Comparison of ENCODE assay signal across 19 cellular contexts in the genomic region with DNA sequence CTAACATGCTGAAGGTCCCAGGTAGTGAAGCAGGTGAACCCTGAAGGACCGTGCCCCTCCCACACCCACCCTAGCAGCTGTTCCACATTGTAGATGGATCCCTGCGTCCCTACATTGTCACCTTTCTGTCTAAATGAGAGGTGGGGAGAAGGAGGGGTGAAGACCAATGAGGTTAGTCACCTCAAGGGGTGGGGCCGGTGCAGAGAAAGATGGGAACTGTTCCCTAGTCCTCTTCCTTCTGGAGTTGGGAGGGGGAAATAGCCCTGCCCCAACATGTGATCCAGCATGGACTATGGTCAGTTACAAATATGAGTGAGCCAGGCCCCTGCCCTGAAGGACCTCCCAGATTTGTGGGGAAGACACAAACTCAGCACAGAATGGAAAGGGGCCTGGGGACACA.
"Had no signal": no experiment of that assay in that cellular context is flagged by ENCODE, and none has a peak within 500 bp of the region (broad histone marks: within the 10 kb centered on the region; RNA-seq: fewer than 3 reads in every experiment).

No MANE protein-coding gene starts in this region.

- H3K9me3 Mint-ChIP-seq: effector memory CD8-positive, alpha-beta T cell had no signal

- DNase-seq: activated CD4-positive, alpha-beta T cell treated with anti-CD3 and anti-CD28 coated beads, Interleukin-2, amount 50 U/mL, for 48 hours; activated naive CD4-positive, alpha-beta T cell treated with anti-CD3 and anti-CD28 coated beads, Interleukin-2, amount 50 U/mL, for 16 hours; activated T-cell treated with anti-CD3 and anti-CD28 coated beads, Interleukin-2, amount 50 U/mL, for 1 hour; dermis blood vessel endothelial cell; effector memory CD8-positive, alpha-beta T cell; gastrocnemius medialis; heart right ventricle; mammary epithelial cell; naive thymus-derived CD8-positive, alpha-beta T cell; nucleus accumbens; small intestine; stomach; T-cell; T1000; testis; upper lobe of left lung had no signal

- ATAC-seq: effector memory CD8-positive, alpha-beta T cell; gastrocnemius medialis; heart right ventricle; naive thymus-derived CD8-positive, alpha-beta T cell; right cardiac atrium; T-cell had no signal

- H3K4me3 Mint-ChIP-seq: effector memory CD8-positive, alpha-beta T cell; naive thymus-derived CD8-positive, alpha-beta T cell; T-cell had no signal

- H3K27ac ChIP-seq: epithelial cell of prostate, gastrocnemius medialis, heart right ventricle, prostate gland, stomach, testis, upper lobe of left lung had no signal

- H3K27me3 Mint-ChIP-seq: effector memory CD8-positive, alpha-beta T cell; naive thymus-derived CD8-positive, alpha-beta T cell; T-cell had no signal

- H3K27ac Mint-ChIP-seq: effector memory CD8-positive, alpha-beta T cell; T-cell had no signal

- H3K9me3 ChIP-seq: gastrocnemius medialis, prostate gland, stomach, testis, upper lobe of left lung had no signal

- H3K27me3 ChIP-seq: gastrocnemius medialis, heart right ventricle, stomach, testis, upper lobe of left lung had no signal

- H3K36me3 ChIP-seq: gastrocnemius medialis, heart right ventricle, prostate gland, stomach, upper lobe of left lung had no signal

- H3K4me3 ChIP-seq: gastrocnemius medialis, heart right ventricle, prostate gland, stomach, testis, upper lobe of left lung had no signal
